Comparison of ENCODE assay signal across 5 cellular contexts in genomic region chr11:89286601-89287000, GRCh38.
DNase-seq lines count a peak whose midpoint lies in the region; ATAC-seq, FAIRE-seq and TF ChIP-seq lines count a peak whose summit lies in the region.
"Not testable (repeated sequence)": the region's sequence is repeated elsewhere in the genome, so short reads cannot be mapped to it uniquely, and the experiment has no call there.

No MANE protein-coding gene starts in this region.

- H3K9ac ChIP-seq in BLaER1: not testable (repeated sequence)

- H3K27ac ChIP-seq in BLaER1; CD4-positive, alpha-beta T cell (ENCODE audit: low read depth, low read length): not testable (repeated sequence)

- not testable (repeated sequence) for TF ChIP-seq CTCF in CD4-positive, alpha-beta T cell (IDR thresholded peaks at IDR 0.05)

- not testable (repeated sequence) for DNase-seq in CD4-positive, alpha-beta T cell; activated T-cell treated with anti-CD3 and anti-CD28 coated beads, Interleukin-2, amount 50 U/mL, for 24 hours
- DNase-seq in Jurkat, Clone E6-1 (ENCODE audit: low read depth, low spot score): peak; percentile 10

- H3K27me3 ChIP-seq in BLaER1; CD4-positive, alpha-beta T cell (ENCODE audit: control insufficient read depth, insufficient read depth, low read length): not testable (repeated sequence)

- not testable (repeated sequence) for H3K4me3 ChIP-seq in BLaER1; Jurkat, Clone E6-1 (ENCODE audit: low read length)

- H3K36me3 ChIP-seq in BLaER1: not testable (repeated sequence)

- H3K4me2 ChIP-seq in BLaER1: peak overlapping the region; percentile 32; the same call in 1 of the 2 replicates

- peak; percentile 9 for FAIRE-seq in islet of Langerhans (lab: Jason Lieb, UNC)

- H4K20me1 ChIP-seq in BLaER1: not testable (repeated sequence)

- intact Hi-C loops in CD4-positive, alpha-beta T cell (cut with DNase I, micrococcal nuclease): not testable (repeated sequence)

- POLR2A ChIA-PET in CD4-positive, alpha-beta T cell (lab: Charles Lee): not testable (repeated sequence)

- H3K27me3 Mint-ChIP-seq in CD4-positive, alpha-beta T cell; activated T-cell treated with anti-CD3 and anti-CD28 coated beads, Interleukin-2, amount 50 U/mL, for 24 hours: not testable (repeated sequence)

- CTCF ChIA-PET in CD4-positive, alpha-beta T cell (lab: Charles Lee): not testable (repeated sequence)

- not testable (repeated sequence) for H3K4me3 Mint-ChIP-seq in CD4-positive, alpha-beta T cell; activated T-cell treated with anti-CD3 and anti-CD28 coated beads, Interleukin-2, amount 50 U/mL, for 24 hours

- H3K4me1 ChIP-seq in BLaER1: not testable (repeated sequence)

- H3K36me3 Mint-ChIP-seq in CD4-positive, alpha-beta T cell (ENCODE audit: low read depth); activated T-cell treated with anti-CD3 and anti-CD28 coated beads, Interleukin-2, amount 50 U/mL, for 24 hours (ENCODE audit: low read depth): not testable (repeated sequence)

- not testable (repeated sequence) for H3K9me3 Mint-ChIP-seq in CD4-positive, alpha-beta T cell; activated T-cell treated with anti-CD3 and anti-CD28 coated beads, Interleukin-2, amount 50 U/mL, for 24 hours

- H3K4me1 Mint-ChIP-seq in CD4-positive, alpha-beta T cell (ENCODE audit: low read depth): peaks cover 18% of the 10 kb centered on the region
- H3K4me1 Mint-ChIP-seq in activated T-cell treated with anti-CD3 and anti-CD28 coated beads, Interleukin-2, amount 50 U/mL, for 24 hours (ENCODE audit: low read depth): peaks cover 19% of the 10 kb centered on the region

- H3K9me3 ChIP-seq in BLaER1; CD4-positive, alpha-beta T cell (ENCODE audit: control insufficient read depth, low read length): not testable (repeated sequence)

- peak overlapping the region; percentile 31 for H3K27ac Mint-ChIP-seq in CD4-positive, alpha-beta T cell
- peak overlapping the region; percentile 19 for H3K27ac Mint-ChIP-seq in activated T-cell treated with anti-CD3 and anti-CD28 coated beads, Interleukin-2, amount 50 U/mL, for 24 hours

- not testable (repeated sequence) for ATAC-seq in CD4-positive, alpha-beta T cell (ENCODE audit: poor library complexity)
